17 cellular contexts compared by ENCODE assay signal in genomic region chr16:55555436-55555835, GRCh38. TPM values are rescaled to one million over a fixed set of nuclear protein-coding genes. Genes with fewer than 3 reads are reported as not detected.
"Had no signal": no experiment of that assay in that cellular context is flagged by ENCODE, and none has a peak within 500 bp of the region (broad histone marks: within the 10 kb centered on the region; RNA-seq: fewer than 3 reads in every experiment).

No MANE protein-coding gene starts in this region.

- ATAC-seq: activated T-cell treated with anti-CD3 and anti-CD28 coated beads, Interleukin-2, amount 50 U/mL, for 72 hours; gastroesophageal sphincter; heart left ventricle had no signal

- H3K4me3 ChIP-seq: gastroesophageal sphincter, heart left ventricle, left ventricle myocardium inferior, sigmoid colon, thyroid gland, uterus had no signal

- H3K4me1 ChIP-seq: uterus had no signal

- H3K27ac Mint-ChIP-seq: activated naive CD4-positive, alpha-beta T cell treated with anti-CD3 and anti-CD28 coated beads, Interleukin-2, amount 50 U/mL, for 24 hours; activated T-cell treated with anti-CD3 and anti-CD28 coated beads, Interleukin-2, amount 50 U/mL, for 72 hours had no signal

- H3K9me3 ChIP-seq: thyroid gland, uterus had no signal

- H3K27ac ChIP-seq: gastroesophageal sphincter, heart left ventricle, left ventricle myocardium inferior, sigmoid colon, uterus, WERI-Rb-1 had no signal

- H3K9me3 Mint-ChIP-seq: activated T-cell treated with anti-CD3 and anti-CD28 coated beads, Interleukin-2, amount 50 U/mL, for 72 hours had no signal

- H3K4me3 Mint-ChIP-seq: activated naive CD4-positive, alpha-beta T cell treated with anti-CD3 and anti-CD28 coated beads, Interleukin-2, amount 50 U/mL, for 24 hours; activated T-cell treated with anti-CD3 and anti-CD28 coated beads, Interleukin-2, amount 50 U/mL, for 72 hours had no signal

- H3K4me1 Mint-ChIP-seq: activated naive CD4-positive, alpha-beta T cell treated with anti-CD3 and anti-CD28 coated beads, Interleukin-2, amount 50 U/mL, for 24 hours had no signal

- H3K27me3 Mint-ChIP-seq: activated naive CD4-positive, alpha-beta T cell treated with anti-CD3 and anti-CD28 coated beads, Interleukin-2, amount 50 U/mL, for 24 hours had no signal

- H3K36me3 Mint-ChIP-seq: activated naive CD4-positive, alpha-beta T cell treated with anti-CD3 and anti-CD28 coated beads, Interleukin-2, amount 50 U/mL, for 24 hours had no signal

- H3K36me3 ChIP-seq: gastroesophageal sphincter, uterus, WERI-Rb-1 had no signal

- DNase-seq: activated CD4-positive, alpha-beta T cell treated with anti-CD3 and anti-CD28 coated beads for 1 hour; activated CD8-positive, alpha-beta memory T cell treated with anti-CD3 and anti-CD28 coated beads for 24 hours; activated gamma-delta T cell; activated T-cell treated with anti-CD3 and anti-CD28 coated beads, Interleukin-2, amount 50 U/mL, for 72 hours; heart left ventricle; left ventricle myocardium inferior; occipital lobe; posterior cingulate gyrus; sigmoid colon; stimulated activated CD8-positive, alpha-beta memory T cell treated with anti-CD3 and anti-CD28 coated beads, Interleukin-4, amount 100 ng/mL, for 48 hours; stimulated activated naive CD4-positive, alpha-beta T cell treated with Interleukin-2 at 50 U/mL for 16 hours; thyroid gland; uterus; WERI-Rb-1 had no signal

- H3K27me3 ChIP-seq: gastroesophageal sphincter, heart left ventricle, sigmoid colon, thyroid gland, uterus had no signal

RNA-seq across cellular contexts. Expression of gene CAPNS2, which starts 11.0 kb away (rescaled TPM):
- polyA plus RNA-seq: heart left ventricle, neural cell had no signal
